In genomic region chr1:202286622-202287097, GRCh38 we compare ENCODE assay signal across 14 cellular contexts. TPM values are rescaled to one million over a fixed set of nuclear protein-coding genes. Genes with fewer than 3 reads are reported as not detected.
A peak's percentile ranks its signal among the peaks of the same experiment; 100 is the strongest.
DNase-seq lines count a peak whose midpoint lies in the region; ATAC-seq and TF ChIP-seq lines count a peak whose summit lies in the region.
"Had no signal": no experiment of that assay in that cellular context is flagged by ENCODE, and none has a peak within 500 bp of the region (broad histone marks: within the 10 kb centered on the region; RNA-seq: fewer than 3 reads in every experiment).

No MANE protein-coding gene starts in this region.

- peak; percentile 87 for ATAC-seq in Right ventricle myocardium superior (ENCODE audit: poor library complexity)
- no peak for ATAC-seq in GM19351 (IDR thresholded peaks at IDR 0.05; ENCODE audit: unreplicated experiment)
- ATAC-seq: activated CD8-positive, alpha-beta T cell treated with anti-CD3 and anti-CD28 coated beads, Interleukin-2, amount 10 ng/mL, durations not matched to agents 7 days and 5 days; HCT116 had no signal

- no peak for TF ChIP-seq EP300 in tibial nerve (IDR thresholded peaks at IDR 0.05)

- H3K27ac ChIP-seq in ascending aorta (peak overlapping the region; percentile 78 to 79), tibial nerve (no peak overlapping the region)

- no peaks in the 10 kb centered on the region for H3K9me3 Mint-ChIP-seq in neural crest cell
- H3K9me3 Mint-ChIP-seq: activated naive CD4-positive, alpha-beta T cell treated with anti-CD3 and anti-CD28 coated beads, Interleukin-2, amount 10 ng/mL, durations not matched to agents 7 days and 5 days had no signal

- 30 to 35% methylated on average over 6 of the region's 6 CpGs for WGBS in tibial nerve, 2 donors

- H3K4me3 ChIP-seq in AG10803 (ENCODE audit: low read length) (no peak overlapping the region), ascending aorta (no peak overlapping the region), tibial nerve (no peak overlapping the region)

- H3K36me3 Mint-ChIP-seq in neural crest cell (ENCODE audit: low read depth), result no peaks in the 10 kb centered on the region
- H3K36me3 Mint-ChIP-seq: activated naive CD4-positive, alpha-beta T cell treated with anti-CD3 and anti-CD28 coated beads, Interleukin-2, amount 10 ng/mL, durations not matched to agents 7 days and 5 days had no signal

- H3K4me3 Mint-ChIP-seq in neural crest cell, result peak overlapping the region; percentile 14
- H3K4me3 Mint-ChIP-seq: activated CD8-positive, alpha-beta T cell treated with anti-CD3 and anti-CD28 coated beads, Interleukin-2, amount 10 ng/mL, durations not matched to agents 7 days and 5 days; activated naive CD4-positive, alpha-beta T cell treated with anti-CD3 and anti-CD28 coated beads, Interleukin-2, amount 10 ng/mL, durations not matched to agents 7 days and 5 days had no signal

- intact Hi-C loops in ascending aorta (cut with DNase I), result loop anchor here (2.0 kb wide), 2 partner anchors 50 to 94 kb away; partner anchors contain the start of gene LGR6
- intact Hi-C loops in Right ventricle myocardium superior (cut with DNase I), result no loop called here

- no peak for TF ChIP-seq CTCF in AG10803 (conservative IDR thresholded peaks at IDR 0.05; ENCODE audit: low read length)
- TF ChIP-seq CTCF in ascending aorta (IDR thresholded peaks at IDR 0.05), result peak; percentile 33 to 45 (median 38)
- no peak for TF ChIP-seq CTCF in neural crest cell (conservative IDR thresholded peaks at IDR 0.05)
- no peak for TF ChIP-seq CTCF in tibial nerve (IDR thresholded peaks at IDR 0.05)

- no peaks in the 10 kb centered on the region for H3K9me3 ChIP-seq in ascending aorta
- no peaks in the 10 kb centered on the region for H3K9me3 ChIP-seq in tibial nerve

- peak overlapping the region; percentile 21 for H3K27ac Mint-ChIP-seq in neural crest cell (ENCODE audit: unreplicated experiment)
- H3K27ac Mint-ChIP-seq: activated CD8-positive, alpha-beta T cell treated with anti-CD3 and anti-CD28 coated beads, Interleukin-2, amount 10 ng/mL, durations not matched to agents 7 days and 5 days; activated naive CD4-positive, alpha-beta T cell treated with anti-CD3 and anti-CD28 coated beads, Interleukin-2, amount 10 ng/mL, durations not matched to agents 7 days and 5 days had no signal

- TF ChIP-seq POLR2A in tibial nerve (IDR thresholded peaks at IDR 0.05), result no peak

- peak; percentile 79 for DNase-seq in AG10803 (ENCODE audit: low read depth)
- DNase-seq in ascending aorta (ENCODE audit: low spot score in 2 of 2), result peak in 1 of 2 donors; percentile 91
- peak; percentile 52 for DNase-seq in Right ventricle myocardium superior
- no peak for DNase-seq in neural crest cell (ENCODE audit: low read depth, low spot score)
- DNase-seq in NCI-H345 treated with DMSO at 0.1 percent for 48 hours (lab: John Stamatoyannopoulos, UW; ENCODE audit: unreplicated experiment), result no peak
- DNase-seq in tibial nerve (ENCODE audit: low spot score in 2 of 2), result no peak
- no peak for DNase-seq in NCI-H2029 (lab: John Stamatoyannopoulos, UW)
- DNase-seq: activated CD8-positive, alpha-beta T cell treated with anti-CD3 and anti-CD28 coated beads, Interleukin-2, amount 10 ng/mL, durations not matched to agents 7 days and 5 days; activated naive CD4-positive, alpha-beta T cell treated with anti-CD3 and anti-CD28 coated beads, Interleukin-2, amount 10 ng/mL, durations not matched to agents 7 days and 5 days; head of caudate nucleus; midbrain; T-helper 2 cell had no signal

- H3K36me3 ChIP-seq in ascending aorta (no peaks in the 10 kb centered on the region), tibial nerve (no peaks in the 10 kb centered on the region)

- no peaks in the 10 kb centered on the region for H3K27me3 Mint-ChIP-seq in neural crest cell (ENCODE audit: low read depth)

- H3K27me3 ChIP-seq in ascending aorta, result no peaks in the 10 kb centered on the region
- no peaks in the 10 kb centered on the region for H3K27me3 ChIP-seq in tibial nerve

- H3K4me1 ChIP-seq in ascending aorta, result peaks cover 10 to 28% of the 10 kb centered on the region in 2 donors
- peaks cover 0 to 17% (median 0%) of the 10 kb centered on the region in 4 donors for H3K4me1 ChIP-seq in tibial nerve

- H3K4me1 Mint-ChIP-seq in neural crest cell, result peaks cover 35% of the 10 kb centered on the region

RNA-seq across cellular contexts. Expression of gene UBE2T, which starts 55.1 kb away (rescaled TPM):
- total RNA-seq in ascending aorta (not detected), Right ventricle myocardium superior (14.1 TPM), neural crest cell (69.3 and 71.7 TPM in 2 replicates), tibial nerve (1 to 10 TPM in 3 of 4 donors, under 1 TPM in 1; 0.87 to 2.7 (median 1.7) TPM)

Comparison
In these comparisons a context has a peak if more than half of its experiments do, and no peak if none do; other contexts are left out.
1. DNase-seq: peak in AG10803 (single experiment) and Right ventricle myocardium superior (single experiment); none in neural crest cell (single experiment), NCI-H345 treated with DMSO at 0.1 percent for 48 hours (single experiment), tibial nerve (0 of 2) and NCI-H2029 (single experiment).
2. CTCF ChIP-seq: peak in ascending aorta (3 of 3); none in AG10803 (single experiment), neural crest cell (single experiment) and tibial nerve (0 of 5).
3. H3K27ac ChIP-seq: peak in ascending aorta (2 of 2); none in tibial nerve (0 of 4).